10 cellular contexts compared by ENCODE assay signal in the genomic region with DNA sequence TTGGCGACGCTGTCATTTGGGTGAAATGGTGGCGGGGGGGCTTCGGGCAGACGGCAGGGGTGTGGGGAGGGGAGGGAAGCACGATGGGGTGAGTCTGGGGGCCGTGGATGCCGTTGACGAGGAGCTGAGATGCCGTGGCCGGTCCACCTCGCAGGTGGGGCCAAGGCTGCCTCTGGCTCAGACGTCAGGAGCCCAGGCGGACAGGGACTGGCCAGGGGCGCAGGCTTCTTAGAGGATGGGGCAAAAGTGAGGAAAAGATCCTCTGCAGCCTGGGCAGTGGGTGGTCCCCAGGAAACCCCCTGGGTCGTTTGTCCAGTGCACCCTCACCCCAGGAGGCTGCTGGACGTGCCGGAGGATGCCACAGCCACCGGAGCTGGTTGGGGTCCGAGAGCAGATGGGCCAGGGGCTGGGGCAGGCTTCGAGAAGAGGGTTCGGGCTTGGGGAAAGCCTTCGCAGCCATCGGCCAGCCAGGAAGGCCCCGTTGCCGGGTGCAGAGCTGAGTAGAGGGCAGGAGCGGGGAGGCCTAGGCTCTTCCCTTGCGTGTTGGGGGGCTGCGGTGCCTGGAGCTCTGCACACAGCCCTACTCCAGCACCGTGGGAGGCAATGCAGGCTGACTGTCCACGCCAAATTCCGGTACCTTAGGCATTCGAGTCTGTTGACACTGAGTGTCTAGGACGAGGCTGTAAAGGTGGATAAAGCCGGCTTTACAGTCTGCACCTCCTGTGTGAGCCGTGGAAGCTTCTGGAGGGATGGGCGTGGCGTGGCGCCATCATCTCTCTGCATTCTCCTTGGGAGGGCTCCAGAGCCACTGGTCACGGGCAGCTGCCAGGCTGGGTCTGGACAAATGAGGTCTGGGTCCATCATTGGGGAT. TPM values are rescaled to one million over a fixed set of nuclear protein-coding genes. Genes with fewer than 3 reads are reported as not detected.
DNase-seq lines count a peak whose midpoint lies in the region; ATAC-seq and TF ChIP-seq lines count a peak whose summit lies in the region.
"Had no signal": no experiment of that assay in that cellular context is flagged by ENCODE, and none has a peak within 500 bp of the region (broad histone marks: within the 10 kb centered on the region; RNA-seq: fewer than 3 reads in every experiment).

No MANE protein-coding gene starts in this region.

- no peaks in the 10 kb centered on the region for H3K9me3 Mint-ChIP-seq in CD8-positive, alpha-beta T cell
- no peaks in the 10 kb centered on the region for H3K9me3 Mint-ChIP-seq in osteocyte (ENCODE audit: unreplicated experiment)

- POLR2A ChIA-PET in CD8-positive, alpha-beta T cell (lab: Charles Lee) = no interaction called here
- POLR2A ChIA-PET in RWPE1 (lab: Yijun Ruan, JAX; ENCODE audit: low non-redundant PET) = no interaction called here

- peaks cover 28% of the 10 kb centered on the region for H3K27me3 ChIP-seq in CD8-positive, alpha-beta T cell (ENCODE audit: insufficient read depth, low read length)

- no peaks in the 10 kb centered on the region for H3K36me3 ChIP-seq in CD8-positive, alpha-beta T cell (ENCODE audit: insufficient read depth, low read length)

- peak overlapping the region; percentile 8 for H3K4me3 ChIP-seq in CD8-positive, alpha-beta T cell (ENCODE audit: low read depth, low read length)
- peak overlapping the region; percentile 34 for H3K4me3 ChIP-seq in epithelial cell of esophagus (ENCODE audit: low read length)
- H3K4me3 ChIP-seq: GM23248 had no signal

- H3K36me3 Mint-ChIP-seq in CD8-positive, alpha-beta T cell = no peaks in the 10 kb centered on the region
- H3K36me3 Mint-ChIP-seq in osteocyte (ENCODE audit: unreplicated experiment) = no peaks in the 10 kb centered on the region

- ATAC-seq in CD8-positive, alpha-beta T cell = no peak
- ATAC-seq in left lobe of liver = no peak

- no peak for TF ChIP-seq CTCF in CD8-positive, alpha-beta T cell (IDR thresholded peaks at IDR 0.05)
- TF ChIP-seq CTCF in RWPE1 (conservative IDR thresholded peaks at IDR 0.05; ENCODE audit: low read depth) = no peak
- TF ChIP-seq CTCF in epithelial cell of esophagus (IDR thresholded peaks at IDR 0.05; ENCODE audit: insufficient read depth, low read depth, low read length, missing control alignments) = no peak
- no peak for TF ChIP-seq CTCF in osteocyte (IDR thresholded peaks at IDR 0.05)

- H3K4me3 Mint-ChIP-seq in CD8-positive, alpha-beta T cell = peak overlapping the region; percentile 79
- H3K4me3 Mint-ChIP-seq in osteocyte (ENCODE audit: unreplicated experiment) = peak overlapping the region; percentile 77

- H3K27ac ChIP-seq in CD8-positive, alpha-beta T cell (ENCODE audit: low read depth, low read length) = no peak overlapping the region
- peak overlapping the region; percentile 76 for H3K27ac ChIP-seq in RWPE1
- H3K27ac ChIP-seq: GM23248 had no signal

- H3K4me1 ChIP-seq in CD8-positive, alpha-beta T cell (ENCODE audit: insufficient read depth, low read length) = peaks cover 17% of the 10 kb centered on the region

- peaks cover 12% of the 10 kb centered on the region for H3K4me1 Mint-ChIP-seq in CD8-positive, alpha-beta T cell (ENCODE audit: low read depth)
- H3K4me1 Mint-ChIP-seq in osteocyte (ENCODE audit: unreplicated experiment) = peaks cover 60% of the 10 kb centered on the region

- CTCF ChIA-PET in CD8-positive, alpha-beta T cell (lab: Charles Lee) = no interaction called here
- CTCF ChIA-PET in RWPE1 (lab: Yijun Ruan, JAX) = interaction anchor here (1.3 kb wide), 1 partner anchor 221 kb away, joined by 3 read pairs; no protein-coding TSS in a partner anchor

- no peak for DNase-seq in CD8-positive, alpha-beta T cell
- no peak for DNase-seq in RWPE1 (ENCODE audit: low spot score)
- DNase-seq in epithelial cell of esophagus (ENCODE audit: low read depth) = no peak
- DNase-seq in osteocyte (ENCODE audit: extremely low spot score, unreplicated experiment) = no peak
- DNase-seq in left lobe of liver (ENCODE audit: low spot score) = no peak
- no peak for DNase-seq in activated effector memory CD4-positive, alpha-beta T cell treated with anti-CD3 and anti-CD28 coated beads, Interleukin-2, amount 50 U/mL, for 16 hours
- no peak for DNase-seq in NCI-H146 treated with DMSO at 0.1 percent for 48 hours (lab: John Stamatoyannopoulos, UW; ENCODE audit: unreplicated experiment)
- DNase-seq in NCI-H510A treated with DMSO at 0.1 percent for 48 hours (lab: John Stamatoyannopoulos, UW) = no peak
- DNase-seq: DND-41, GM23248 had no signal

- H3K9me3 ChIP-seq in CD8-positive, alpha-beta T cell (ENCODE audit: low read length) = no peaks in the 10 kb centered on the region

- peaks cover 38% of the 10 kb centered on the region for H3K27me3 Mint-ChIP-seq in CD8-positive, alpha-beta T cell (ENCODE audit: low read depth)
- no peaks in the 10 kb centered on the region for H3K27me3 Mint-ChIP-seq in osteocyte (ENCODE audit: unreplicated experiment)

- intact Hi-C loops in CD8-positive, alpha-beta T cell (cut with DNase I, micrococcal nuclease) = no loop called here

- H3K27ac Mint-ChIP-seq in CD8-positive, alpha-beta T cell = no peak overlapping the region
- H3K27ac Mint-ChIP-seq in osteocyte (ENCODE audit: unreplicated experiment) = no peak overlapping the region

RNA-seq across cellular contexts. Expression of a gene that starts 18.8 kb away (rescaled TPM):
- total RNA-seq in CD8-positive, alpha-beta T cell = under 1 TPM; 0.30 to 0.39 TPM
- total RNA-seq in osteocyte (148 and 149 TPM in 2 replicates), left lobe of liver (29.4 TPM)

Comparison
In these comparisons a context has a peak if more than half of its experiments do, and no peak if none do; other contexts are left out.
1. RNA of a gene that starts 18.8 kb away (total RNA-seq): 148 to 149 TPM in osteocyte and 29.4 TPM in left lobe of liver (single experiment); 0.30 to 0.39 TPM in CD8-positive, alpha-beta T cell; every median in the first group is over 10 times any median in the second.